8 cellular contexts compared by ENCODE assay signal in genomic region chr15:44545934-44546802, GRCh38. TPM values are rescaled to one million over a fixed set of nuclear protein-coding genes. Genes with fewer than 3 reads are reported as not detected.
DNase-seq lines count a peak whose midpoint lies in the region; ATAC-seq, FAIRE-seq and TF ChIP-seq lines count a peak whose summit lies in the region.

No MANE protein-coding gene starts in this region.

- H3K4me2 ChIP-seq in Karpas-422 (ENCODE audit: low read depth, low read length, poor library complexity, severe bottlenecking) = no peak overlapping the region

- intact Hi-C loops in CD14-positive monocyte (cut with micrococcal nuclease) (loop anchor here in 1 of 2 donors (10.0 kb wide), 2 partner anchors 659 to 801 kb away; partner anchors contain the start of gene PDIA3), lower lobe of right lung (cut with DNase I) (no loop called here), esophagus muscularis mucosa (cut with DNase I) (no loop called here), sigmoid colon (cut with DNase I) (no loop called here)

- TF ChIP-seq CTCF in CD14-positive monocyte (IDR thresholded peaks at IDR 0.05) (peak; percentile 38), lower lobe of right lung (IDR thresholded peaks at IDR 0.05) (peak; percentile 15), esophagus muscularis mucosa (IDR thresholded peaks at IDR 0.05) (peak in 1 of 3 experiments; percentile 17), sigmoid colon (IDR thresholded peaks at IDR 0.05) (no peak)

- H3K4me3 ChIP-seq in Karpas-422 (ENCODE audit: low read length) = no peak overlapping the region
- no peak overlapping the region for H3K4me3 ChIP-seq in lower lobe of right lung
- no peak overlapping the region for H3K4me3 ChIP-seq in esophagus muscularis mucosa
- no peak overlapping the region for H3K4me3 ChIP-seq in sigmoid colon

- DNase-seq in CD14-positive monocyte (ENCODE audit: low spot score) (peak; percentile 60), GM19239 (ENCODE audit: insufficient read length, low spot score) (no peak), Karpas-422 (no peak), lower lobe of right lung (no peak), esophagus muscularis mucosa (ENCODE audit: extremely low spot score) (no peak), COR-L47 (lab: John Stamatoyannopoulos, UW) (no peak), sigmoid colon (no peak)

- H3K4me1 ChIP-seq in Karpas-422 (ENCODE audit: low read length) = peaks cover 38% of the 10 kb centered on the region
- H3K4me1 ChIP-seq in lower lobe of right lung = peaks cover 48% of the 10 kb centered on the region
- peaks cover 39 to 63% (median 61%) of the 10 kb centered on the region in 4 donors for H3K4me1 ChIP-seq in esophagus muscularis mucosa
- peaks cover 0 to 54% (median 43%) of the 10 kb centered on the region in 4 donors for H3K4me1 ChIP-seq in sigmoid colon

- peak overlapping the region; percentile 62 to 84 (median 73) for H3K27ac Mint-ChIP-seq in CD14-positive monocyte
- H3K27ac Mint-ChIP-seq in activated naive CD4-positive, alpha-beta T cell treated with anti-CD3 and anti-CD28 coated beads, Interleukin-2, amount 50 U/mL, for 24 hours = peak overlapping the region; percentile 84

- H4K20me1 ChIP-seq in Karpas-422 (ENCODE audit: insufficient read depth, low read depth, low read length) = peaks cover 11% of the 10 kb centered on the region; the same call in 1 of the 2 replicates

- no peak overlapping the region for H3K9ac ChIP-seq in Karpas-422 (ENCODE audit: low read length)

- no peaks in the 10 kb centered on the region for H3K9me3 Mint-ChIP-seq in CD14-positive monocyte
- no peaks in the 10 kb centered on the region for H3K9me3 Mint-ChIP-seq in activated naive CD4-positive, alpha-beta T cell treated with anti-CD3 and anti-CD28 coated beads, Interleukin-2, amount 50 U/mL, for 24 hours

- H3K27me3 Mint-ChIP-seq in CD14-positive monocyte (ENCODE audit: low read depth in 3 of 3) = peaks cover 0 to 3% (median 0%) of the 10 kb centered on the region in 3 donors
- no peaks in the 10 kb centered on the region for H3K27me3 Mint-ChIP-seq in activated naive CD4-positive, alpha-beta T cell treated with anti-CD3 and anti-CD28 coated beads, Interleukin-2, amount 50 U/mL, for 24 hours

- peaks cover 98% of the 10 kb centered on the region for H3K79me2 ChIP-seq in Karpas-422 (ENCODE audit: low read length)

- no peaks in the 10 kb centered on the region for H3K27me3 ChIP-seq in Karpas-422 (ENCODE audit: low read length)
- no peaks in the 10 kb centered on the region for H3K27me3 ChIP-seq in lower lobe of right lung (ENCODE audit: low read depth)
- no peaks in the 10 kb centered on the region for H3K27me3 ChIP-seq in esophagus muscularis mucosa
- H3K27me3 ChIP-seq in sigmoid colon = no peaks in the 10 kb centered on the region

- H3K36me3 ChIP-seq in Karpas-422 (ENCODE audit: insufficient read depth, low read length) (peaks cover 35% of the 10 kb centered on the region), lower lobe of right lung (peaks cover 14% of the 10 kb centered on the region), esophagus muscularis mucosa (peaks cover 0 to 17% (median 2%) of the 10 kb centered on the region in 4 donors), sigmoid colon (peaks cover 0 to 10% (median 0%) of the 10 kb centered on the region in 4 donors)

- H3K27ac ChIP-seq in Karpas-422 (ENCODE audit: low read length) = 0 out of 2 replicates have a peak overlapping the region, but pooled peaks have one; percentile 6
- H3K27ac ChIP-seq in lower lobe of right lung = no peak overlapping the region
- peak overlapping the region in 1 of 4 donors; percentile 11 for H3K27ac ChIP-seq in esophagus muscularis mucosa (replicated peaks in 1 of 4)
- H3K27ac ChIP-seq in sigmoid colon = peak overlapping the region in 1 of 4 donors; percentile 20

- TF ChIP-seq POLR2A in esophagus muscularis mucosa (IDR thresholded peaks at IDR 0.05; ENCODE audit: low read depth) = no peak
- no peak for TF ChIP-seq POLR2A in sigmoid colon (IDR thresholded peaks at IDR 0.05)

- FAIRE-seq in GM19239 (lab: Jason Lieb, UNC) = peak; percentile 80

- 49% methylated on average over 5 of the region's 5 CpGs for WGBS in esophagus muscularis mucosa
- 51 to 69% methylated on average over 5 of the region's 5 CpGs for WGBS in sigmoid colon, 2 donors

- H3K4me1 Mint-ChIP-seq in CD14-positive monocyte = peaks cover 28% of the 10 kb centered on the region
- peaks cover 70% of the 10 kb centered on the region for H3K4me1 Mint-ChIP-seq in activated naive CD4-positive, alpha-beta T cell treated with anti-CD3 and anti-CD28 coated beads, Interleukin-2, amount 50 U/mL, for 24 hours

- H3K9me3 ChIP-seq in Karpas-422 (ENCODE audit: low read length) = no peaks in the 10 kb centered on the region
- H3K9me3 ChIP-seq in lower lobe of right lung = no peaks in the 10 kb centered on the region
- no peaks in the 10 kb centered on the region for H3K9me3 ChIP-seq in esophagus muscularis mucosa
- no peaks in the 10 kb centered on the region for H3K9me3 ChIP-seq in sigmoid colon

- peaks cover 28 to 40% of the 10 kb centered on the region in 2 donors for H3K36me3 Mint-ChIP-seq in CD14-positive monocyte
- H3K36me3 Mint-ChIP-seq in activated naive CD4-positive, alpha-beta T cell treated with anti-CD3 and anti-CD28 coated beads, Interleukin-2, amount 50 U/mL, for 24 hours = peaks cover 18% of the 10 kb centered on the region

- H3K4me3 Mint-ChIP-seq in CD14-positive monocyte = no peak overlapping the region
- H3K4me3 Mint-ChIP-seq in activated naive CD4-positive, alpha-beta T cell treated with anti-CD3 and anti-CD28 coated beads, Interleukin-2, amount 50 U/mL, for 24 hours = peak overlapping the region; percentile 65

- TF ChIP-seq EP300 in esophagus muscularis mucosa (IDR thresholded peaks at IDR 0.05) (no peak), sigmoid colon (IDR thresholded peaks at IDR 0.05) (no peak)

- ATAC-seq in lower lobe of right lung = peak in 1 of 2 donors; percentile 36

- H3K9me2 ChIP-seq in Karpas-422 (replicated peaks; ENCODE audit: insufficient read depth, low read length) = no peaks in the 10 kb centered on the region

- H2AFZ ChIP-seq in Karpas-422 (ENCODE audit: low read length) = no peak overlapping the region

RNA-seq across cellular contexts. Expression of gene EIF3J, which starts 9.2 kb away (rescaled TPM):
- polyA plus RNA-seq in CD14-positive monocyte (10 to 100 TPM in 1 of 2 donors, 1 to 10 TPM in 1; 9.7 to 13.5 TPM), sigmoid colon (10 to 100 TPM; 39.6 to 50.1 (median 44.2) TPM)
- 36.1 and 70.7 TPM in 2 replicates for total RNA-seq in Karpas-422 (2014; rRNA removed; shearing (Covaris generic); ENCODE audit: low replicate concordance)
- total RNA-seq in lower lobe of right lung (60.6 TPM), esophagus muscularis mucosa (10 to 100 TPM; 46.2 to 60.6 (median 53.7) TPM), sigmoid colon (10 to 100 TPM; 50.4 to 92.0 (median 56.7) TPM)

Comparison
In these comparisons a context has a peak if more than half of its experiments do, and no peak if none do; other contexts are left out.
1. CTCF ChIP-seq: peak in CD14-positive monocyte (single experiment) and lower lobe of right lung (single experiment); none in sigmoid colon (0 of 4).